In the genomic region with DNA sequence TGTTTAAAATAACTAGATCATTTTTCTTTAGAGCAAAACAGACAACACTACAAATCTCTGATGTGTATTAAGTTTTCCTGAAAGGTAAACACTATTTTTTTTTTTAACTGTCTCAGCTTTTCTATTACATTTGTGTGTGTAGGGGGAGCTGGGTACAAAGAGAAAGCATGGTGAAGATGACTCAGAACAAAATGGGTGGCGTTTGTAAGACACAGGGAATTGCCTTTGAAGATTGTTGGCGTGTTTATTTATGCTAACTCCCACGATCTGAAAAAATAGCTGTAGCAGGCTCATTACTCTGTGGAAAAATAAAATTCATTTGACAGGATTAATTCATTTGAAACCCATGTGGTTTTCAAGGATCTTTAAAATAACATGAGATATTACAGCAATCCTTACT, we compare ENCODE assay signal across 21 cellular contexts.
"Had no signal": no experiment of that assay in that cellular context is flagged by ENCODE, and none has a peak within 500 bp of the region (broad histone marks: within the 10 kb centered on the region; RNA-seq: fewer than 3 reads in every experiment).

No MANE protein-coding gene starts in this region.

- ATAC-seq: activated T-cell treated with anti-CD3 and anti-CD28 coated beads, Interleukin-2, amount 50 U/mL, for 72 hours; foreskin keratinocyte; naive thymus-derived CD4-positive, alpha-beta T cell; sciatic nerve; stimulated activated memory B cell treated with anti-CD40 and anti-IgM and Interleukin-4, amounts not matched to agents 10 μg/mL and 1 μg/mL and 100 μg/mL, for 72 hours; T-helper 17 cell had no signal

- H3K27ac ChIP-seq: brain microvascular endothelial cell, colonic mucosa, foreskin keratinocyte, testis, upper lobe of left lung, WERI-Rb-1 had no signal

- H3K4me1 ChIP-seq: colonic mucosa, foreskin keratinocyte, testis, upper lobe of left lung had no signal

- H3K27me3 ChIP-seq: brain microvascular endothelial cell, colonic mucosa, foreskin keratinocyte, ovary, testis, upper lobe of left lung had no signal

- H3K4me3 ChIP-seq: colonic mucosa, ovary, testis, upper lobe of left lung had no signal

- H3K9me3 ChIP-seq: colonic mucosa, ovary, testis, upper lobe of left lung had no signal

- DNase-seq: activated CD4-positive, alpha-beta T cell treated with anti-CD3 and anti-CD28 coated beads for 1 hour; activated CD8-positive, alpha-beta memory T cell treated with anti-CD3 and anti-CD28 coated beads for 24 hours; activated CD8-positive, alpha-beta memory T cell treated with anti-CD3 and anti-CD28 coated beads, Interleukin-2, amount 50 U/mL, for 48 hours; activated effector memory CD4-positive, alpha-beta T cell treated with anti-CD3 and anti-CD28 coated beads, Interleukin-2, amount 50 U/mL, for 16 hours; activated naive CD4-positive, alpha-beta T cell treated with anti-CD3 and anti-CD28 coated beads, Interleukin-2, amount 50 U/mL, for 16 hours; activated T-cell treated with anti-CD3 and anti-CD28 coated beads, Interleukin-2, amount 50 U/mL, for 72 hours; aorta; brain microvascular endothelial cell; colonic mucosa; endodermal cell; foreskin keratinocyte; mesendoderm; naive thymus-derived CD4-positive, alpha-beta T cell; ovary; stimulated activated CD4-positive, alpha-beta T cell treated with anti-CD3 and anti-CD28 coated beads, Interleukin-4, amount 100 ng/mL, for 4 hours; T-helper 17 cell; testis; upper lobe of left lung; WERI-Rb-1 had no signal

- H3K36me3 ChIP-seq: brain microvascular endothelial cell, colonic mucosa, ovary, upper lobe of left lung, WERI-Rb-1 had no signal
